In the genomic region with DNA sequence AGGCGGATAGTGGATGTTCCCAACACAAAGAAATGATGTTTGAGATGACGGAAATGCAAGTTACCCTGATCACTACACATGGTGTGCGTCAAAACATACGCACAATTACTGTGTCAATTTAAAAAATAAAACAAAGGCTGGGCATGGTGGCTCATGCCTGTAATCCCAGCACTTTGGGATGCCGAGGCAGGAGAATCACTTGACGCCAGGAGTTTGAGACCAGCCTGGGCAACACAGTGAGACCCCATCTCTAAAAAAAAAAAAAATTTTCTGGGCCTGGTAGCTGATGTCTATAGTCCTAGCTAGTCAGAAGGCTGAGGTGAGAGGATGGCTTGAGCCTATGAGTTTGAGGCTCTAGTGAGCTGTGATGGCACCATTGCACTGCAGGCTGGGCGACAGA, we compare ENCODE assay signal across 18 cellular contexts. TPM values are rescaled to one million over a fixed set of nuclear protein-coding genes. Genes with fewer than 3 reads are reported as not detected.
DNase-seq lines count a peak whose midpoint lies in the region; ATAC-seq and TF ChIP-seq lines count a peak whose summit lies in the region.
"Had no signal": no experiment of that assay in that cellular context is flagged by ENCODE, and none has a peak within 500 bp of the region (broad histone marks: within the 10 kb centered on the region; RNA-seq: fewer than 3 reads in every experiment).

No MANE protein-coding gene starts in this region.

- H3K27ac ChIP-seq in cardiac muscle cell (peak overlapping the region; percentile 89), heart left ventricle (no peak overlapping the region), ectodermal cell (ENCODE audit: insufficient read depth, low read depth, low read length, poor library complexity, severe bottlenecking) (peak overlapping the region; percentile 74), iPS-20b (ENCODE audit: low read length) (no peak overlapping the region)
- H3K27ac ChIP-seq: 22Rv1 had no signal

- WGBS in heart left ventricle, 4 donors: 94 to 97% (median 95%) methylated on average over 7 of the region's 7 CpGs
- WGBS in ectodermal cell, 2 experiments: 84% methylated on average over 6 of the region's 7 CpGs

- intact Hi-C loops in heart left ventricle (cut with DNase I): loop anchor here in 1 of 10 donors (10.0 kb wide), 1 partner anchor 72 kb away; no protein-coding TSS in a partner anchor

- no peak for TF ChIP-seq CTCF in cardiac muscle cell (IDR thresholded peaks at IDR 0.05; ENCODE audit: low read depth, low read length)
- no peak for TF ChIP-seq CTCF in heart left ventricle (IDR thresholded peaks at IDR 0.05)

- no peak for DNase-seq in cardiac muscle cell (ENCODE audit: low read depth in 1 of 2, low spot score in 1 of 2)
- no peak for DNase-seq in heart left ventricle
- no peak for DNase-seq in NCI-H1694 (lab: John Stamatoyannopoulos, UW)
- DNase-seq in D341Med (ENCODE audit: low spot score): no peak
- no peak for DNase-seq in DMS114 treated with DMSO at 0.1 percent for 48 hours (lab: John Stamatoyannopoulos, UW; ENCODE audit: unreplicated experiment)
- DNase-seq: CD8-positive, alpha-beta T cell; COR-L47; GOT3; HCEC 1CT; HFFc6 had no signal

- peaks cover 15% of the 10 kb centered on the region for H3K4me1 ChIP-seq in cardiac muscle cell (ENCODE audit: low read depth)
- no peaks in the 10 kb centered on the region for H3K4me1 ChIP-seq in heart left ventricle
- peaks cover 19% of the 10 kb centered on the region for H3K4me1 ChIP-seq in ectodermal cell (ENCODE audit: control insufficient read depth, insufficient read depth, low read length)
- H3K4me1 ChIP-seq in iPS-20b (ENCODE audit: insufficient read depth, low read length): peaks cover 14% of the 10 kb centered on the region; the same call in 1 of the 2 replicates

- no peak overlapping the region for H3K4me3 ChIP-seq in cardiac muscle cell
- no peak overlapping the region for H3K4me3 ChIP-seq in heart left ventricle
- no peak overlapping the region for H3K4me3 ChIP-seq in ectodermal cell (ENCODE audit: insufficient read depth, low read depth, low read length)
- peak overlapping the region; percentile 44 for H3K4me3 ChIP-seq in iPS-20b (ENCODE audit: low read length)
- H3K4me3 ChIP-seq: K562 had no signal

- H3K9ac ChIP-seq in iPS-20b (ENCODE audit: low read depth, low read length): no peak overlapping the region

- TF ChIP-seq POLR2A in heart left ventricle (IDR thresholded peaks at IDR 0.05): no peak

- no peak for ATAC-seq in heart left ventricle
- ATAC-seq: CD8-positive, alpha-beta T cell; K562 had no signal

- no peaks in the 10 kb centered on the region for H3K27me3 ChIP-seq in cardiac muscle cell
- H3K27me3 ChIP-seq in heart left ventricle: no peaks in the 10 kb centered on the region
- no peaks in the 10 kb centered on the region for H3K27me3 ChIP-seq in ectodermal cell (ENCODE audit: control insufficient read depth, insufficient read depth, low read length, poor library complexity, severe bottlenecking)
- H3K27me3 ChIP-seq in iPS-20b (ENCODE audit: insufficient read depth, low read length): no peaks in the 10 kb centered on the region; the same call in 1 of the 2 replicates

- H3K36me3 ChIP-seq in cardiac muscle cell: no peaks in the 10 kb centered on the region
- no peaks in the 10 kb centered on the region for H3K36me3 ChIP-seq in heart left ventricle
- H3K36me3 ChIP-seq in ectodermal cell (ENCODE audit: control insufficient read depth, insufficient read depth, low read length): no peaks in the 10 kb centered on the region
- no peaks in the 10 kb centered on the region for H3K36me3 ChIP-seq in iPS-20b (ENCODE audit: insufficient read depth, low read depth, low read length)

- H3K9me3 ChIP-seq in cardiac muscle cell (ENCODE audit: low read depth) (no peaks in the 10 kb centered on the region), heart left ventricle (peaks cover 0 to 3% (median 0%) of the 10 kb centered on the region in 12 donors), ectodermal cell (ENCODE audit: control insufficient read depth, low read length) (no peaks in the 10 kb centered on the region), iPS-20b (ENCODE audit: insufficient read depth, low read depth, low read length) (peaks cover 2% of the 10 kb centered on the region; the same call in 1 of the 2 replicates)

RNA-seq across cellular contexts. Expression of a gene that starts 51.8 kb away (rescaled TPM):
- total RNA-seq in cardiac muscle cell: 0.48 and 0.99 TPM in 2 replicates
- 0.48 and 0.62 TPM in 2 replicates for polyA plus RNA-seq in cardiac muscle cell
- 1 to 10 TPM in 1 of 9 donors, under 1 TPM in 1, not detected in 7; 0.51 to 2.8 TPM for total RNA-seq in heart left ventricle
- polyA plus RNA-seq in heart left ventricle: not detected
- 2.0 TPM for polyA plus RNA-seq in ectodermal cell (2013, experiment 1 of 4)
- polyA plus RNA-seq in ectodermal cell (2013, experiment 2 of 4): 0.57 TPM
- 0.69 TPM for polyA plus RNA-seq in ectodermal cell (2013, experiment 3 of 4)
- polyA plus RNA-seq in ectodermal cell (2013, experiment 4 of 4): 0.32 TPM
- total RNA-seq: A673; CD8-positive, alpha-beta T cell; Daoy; HFFc6; K562 had no signal
- polyA plus RNA-seq: BJ, CD14-positive monocyte had no signal

Comparison
In these comparisons a context has a peak if more than half of its experiments do, and no peak if none do; other contexts are left out.
1. H3K27ac ChIP-seq: peak in cardiac muscle cell (single experiment) and ectodermal cell (single experiment); none in heart left ventricle (0 of 12) and iPS-20b (single experiment).